1 cellular context compared by ENCODE assay signal in genomic region chr16:10939649-10940206, GRCh38.
TF ChIP-seq lines count a peak whose summit lies in the region.

No MANE protein-coding gene starts in this region.

TF ChIP-seq in GM12878, 131 proteins besides CTCF, POLR2A, EP300 and RAD21 (continued from another document):
- TF ChIP-seq USF2 (IDR thresholded peaks at IDR 0.05; ENCODE audit: borderline replicate concordance, low read depth, low read length) (no peak), ZSCAN29 (IDR thresholded peaks at IDR 0.05) (no peak), ZNF24 (IDR thresholded peaks at IDR 0.05) (no peak), HDGF (IDR thresholded peaks at IDR 0.05) (no peak), KAT2A (conservative IDR thresholded peaks at IDR 0.05; ENCODE audit: control insufficient read depth, low read depth, low read length) (no peak)
TF ChIP-seq in GM12878: peak in this region for 0.
